Comparison of ENCODE assay signal across 13 cellular contexts in genomic region chr11:72816404-72816990, GRCh38. TPM values are rescaled to one million over a fixed set of nuclear protein-coding genes. Genes with fewer than 3 reads are reported as not detected.
DNase-seq lines count a peak whose midpoint lies in the region; ATAC-seq, FAIRE-seq and TF ChIP-seq lines count a peak whose summit lies in the region.
"Had no signal": no experiment of that assay in that cellular context is flagged by ENCODE, and none has a peak within 500 bp of the region (broad histone marks: within the 10 kb centered on the region; RNA-seq: fewer than 3 reads in every experiment).

No MANE protein-coding gene starts in this region.

- H3K9me3 ChIP-seq in H1 (ENCODE audit: insufficient read depth in 2 of 2, low read depth in 1 of 2, low read length in 1 of 2): no peaks in the 10 kb centered on the region
- H3K9me3 ChIP-seq in upper lobe of left lung: no peaks in the 10 kb centered on the region

- no peak overlapping the region for H3K27ac ChIP-seq in H1 (ENCODE audit: low read depth, low read length)
- peak overlapping the region in 3 of 4 donors; percentile 97 to 98 (median 97) for H3K27ac ChIP-seq in upper lobe of left lung

- H3K4me3 Mint-ChIP-seq in activated naive CD4-positive, alpha-beta T cell treated with anti-CD3 and anti-CD28 coated beads, Interleukin-2, amount 10 ng/mL, durations not matched to agents 7 days and 5 days: peak overlapping the region; percentile 99

- peaks cover 51% of the 10 kb centered on the region for H3K36me3 Mint-ChIP-seq in activated naive CD4-positive, alpha-beta T cell treated with anti-CD3 and anti-CD28 coated beads, Interleukin-2, amount 10 ng/mL, durations not matched to agents 7 days and 5 days

- peak overlapping the region; percentile 19; the same call in 1 of the 2 replicates for H2BK12ac ChIP-seq in H1 (ENCODE audit: low read depth, low read length)

- CTCF ChIA-PET in activated naive CD4-positive, alpha-beta T cell treated with anti-CD3 and anti-CD28 coated beads, Interleukin-2, amount 10 ng/mL, durations not matched to agents 7 days and 5 days (lab: Charles Lee): interaction anchor here (0.7 to 2.2 kb wide), 8 partner anchors 11 to 397 kb away, joined by 3 to 7 read pairs (median 4); partner anchors contain the start of gene STARD10
- CTCF ChIA-PET in H1 (lab: Charles Lee; ENCODE audit: partially characterized antibody): interaction anchor here (0.6 to 5.1 kb wide), 11 partner anchors 15 to 361 kb away, joined by 3 to 29 read pairs (median 4); no protein-coding TSS in a partner anchor

- no peak for FAIRE-seq in H1 (lab: Jason Lieb, UNC)
- FAIRE-seq: small intestine had no signal

- no peak for TF ChIP-seq CTCF in H1 (IDR thresholded peaks at IDR 0.05; ENCODE audit: control extremely low read depth in 1 of 3, insufficient read depth in 1 of 3, low read depth in 1 of 3, low read length in 3 of 3)
- no peak for TF ChIP-seq CTCF in upper lobe of left lung (IDR thresholded peaks at IDR 0.05)

- H4K20me1 ChIP-seq in H1 (replicated peaks in 1 of 2; ENCODE audit: control insufficient read depth in 1 of 2, insufficient read depth in 2 of 2, low read length in 2 of 2): peaks cover 0 to 4% of the 10 kb centered on the region in 2 experiments

- H2BK20ac ChIP-seq in H1 (ENCODE audit: low read length): no peak overlapping the region

- H3K23ac ChIP-seq in H1 (ENCODE audit: insufficient read length): no peak overlapping the region

- H3K9ac ChIP-seq in H1 (replicated peaks in 1 of 4; ENCODE audit: extremely low read depth in 1 of 4, low read depth in 3 of 4, low read length in 3 of 4): no peak overlapping the region

- TF ChIP-seq POLR2A in H1 (IDR thresholded peaks at IDR 0.05; ENCODE audit: control extremely low read depth in 1 of 2, low read depth in 2 of 2, low read length in 2 of 2) (no peak), upper lobe of left lung (IDR thresholded peaks at IDR 0.05) (no peak)

- H3K4me1 Mint-ChIP-seq in activated naive CD4-positive, alpha-beta T cell treated with anti-CD3 and anti-CD28 coated beads, Interleukin-2, amount 10 ng/mL, durations not matched to agents 7 days and 5 days: peaks cover 59% of the 10 kb centered on the region

- H3K9me3 Mint-ChIP-seq in activated naive CD4-positive, alpha-beta T cell treated with anti-CD3 and anti-CD28 coated beads, Interleukin-2, amount 10 ng/mL, durations not matched to agents 7 days and 5 days: no peaks in the 10 kb centered on the region

- H3K14ac ChIP-seq in H1 (ENCODE audit: insufficient read length): no peak overlapping the region

- H4K5ac ChIP-seq in H1 (ENCODE audit: insufficient read length, low read depth, low read length): no peak overlapping the region

- H2BK120ac ChIP-seq in H1 (replicated peaks; ENCODE audit: low read depth, low read length): no peak overlapping the region

- H2BK5ac ChIP-seq in H1 (ENCODE audit: low read depth, low read length): no peak overlapping the region

- peaks cover 0 to 2% of the 10 kb centered on the region in 2 experiments; a peak in 1 of 4 replicates for H3K79me2 ChIP-seq in H1 (ENCODE audit: control insufficient read depth in 1 of 2, insufficient read depth in 2 of 2, low read length in 2 of 2)

- H3K27me3 ChIP-seq in H1 (replicated peaks in 1 of 4; ENCODE audit: control insufficient read depth in 3 of 4, extremely low read depth in 1 of 4, insufficient read depth in 3 of 4, low read length in 3 of 4) (peaks cover 0 to 12% (median 9%) of the 10 kb centered on the region in 4 experiments; a peak in 5 of 7 replicates), upper lobe of left lung (no peaks in the 10 kb centered on the region)

- no peak overlapping the region for H2AK5ac ChIP-seq in H1 (ENCODE audit: low read depth, low read length)

- no peak overlapping the region for H4K91ac ChIP-seq in H1 (replicated peaks; ENCODE audit: insufficient read length, low read length)

- H3K27ac Mint-ChIP-seq in activated naive CD4-positive, alpha-beta T cell treated with anti-CD3 and anti-CD28 coated beads, Interleukin-2, amount 10 ng/mL, durations not matched to agents 7 days and 5 days: peak overlapping the region; percentile 99

- no peaks in the 10 kb centered on the region for H3K27me3 Mint-ChIP-seq in activated naive CD4-positive, alpha-beta T cell treated with anti-CD3 and anti-CD28 coated beads, Interleukin-2, amount 10 ng/mL, durations not matched to agents 7 days and 5 days

- no peak for DNase-seq in activated naive CD4-positive, alpha-beta T cell treated with anti-CD3 and anti-CD28 coated beads, Interleukin-2, amount 10 ng/mL, durations not matched to agents 7 days and 5 days
- DNase-seq in activated naive CD4-positive, alpha-beta T cell treated with anti-CD3 and anti-CD28 coated beads, Interleukin-2, amount 50 U/mL, for 16 hours: no peak
- DNase-seq in SK-N-DZ (ENCODE audit: low spot score) (peak; percentile 54), H1 (ENCODE audit: low read depth in 1 of 2, low spot score in 2 of 2) (no peak), upper lobe of left lung (no peak)
- DNase-seq: cerebellar nuclear complex, NCI-H1417 treated with DMSO at 0.1 percent for 48 hours had no signal

- H2AFZ ChIP-seq in H1 (ENCODE audit: low read length): no peak overlapping the region

- TF ChIP-seq EP300 in H1 (IDR thresholded peaks at IDR 0.05; ENCODE audit: borderline replicate concordance in 1 of 2, low read depth in 2 of 2, low read length in 2 of 2): no peak
- no peak for TF ChIP-seq EP300 in upper lobe of left lung (IDR thresholded peaks at IDR 0.05)

- H3K36me3 ChIP-seq in H1 (ENCODE audit: control insufficient read depth in 2 of 4, insufficient read depth in 4 of 4, low read length in 3 of 4) (no peaks in the 10 kb centered on the region), upper lobe of left lung (peaks cover 10 to 34% (median 17%) of the 10 kb centered on the region in 4 donors)

- no peak overlapping the region for H2BK15ac ChIP-seq in H1 (ENCODE audit: low read length)

- no peak overlapping the region for H3K4ac ChIP-seq in H1 (replicated peaks; ENCODE audit: insufficient read length, low read depth, low read length)

- ATAC-seq in upper lobe of left lung (ENCODE audit: low FRiP score in 2 of 2) (no peak), GM21723 (IDR thresholded peaks at IDR 0.05; ENCODE audit: unreplicated experiment) (no peak), GM18498 (IDR thresholded peaks at IDR 0.05; ENCODE audit: unreplicated experiment) (no peak), GM19328 (IDR thresholded peaks at IDR 0.05; ENCODE audit: unreplicated experiment) (no peak)
- ATAC-seq: Panc1 had no signal

- peaks cover 15% of the 10 kb centered on the region; the same call in 1 of the 2 replicates for H3K23me2 ChIP-seq in H1 (ENCODE audit: low read depth, low read length)

- no peak overlapping the region for H3K4me2 ChIP-seq in H1 (ENCODE audit: insufficient read depth in 1 of 2, low read depth in 2 of 2, low read length in 2 of 2)

- H3K4me1 ChIP-seq in H1 (replicated peaks in 1 of 4; ENCODE audit: control insufficient read depth in 3 of 4, insufficient read depth in 4 of 4, low read length in 3 of 4): peaks cover 0 to 25% (median 16%) of the 10 kb centered on the region in 4 experiments; a peak in 5 of 7 replicates
- peaks cover 35 to 53% (median 42%) of the 10 kb centered on the region in 4 donors for H3K4me1 ChIP-seq in upper lobe of left lung

- POLR2A ChIA-PET in H1 (lab: Charles Lee; ENCODE audit: partially characterized antibody): interaction anchor here (1.0 kb wide), 1 partner anchor 9 kb away, joined by 3 read pairs; no protein-coding TSS in a partner anchor

- no peak overlapping the region for H3K4me3 ChIP-seq in H1 (ENCODE audit: extremely low read depth in 1 of 4, insufficient read depth in 2 of 4, low read depth in 3 of 4, low read length in 4 of 4)
- H3K4me3 ChIP-seq in upper lobe of left lung: peak overlapping the region in 2 of 4 donors; percentile 74 to 88
- H3K4me3 ChIP-seq: lung had no signal

- 89% methylated on average over 7 of the region's 7 CpGs; no CpG with 5 or more reads in 1 of the 2 experiments for WGBS in H1 (ENCODE audit: extremely low coverage in 1 of 2, insufficient coverage in 1 of 2, insufficient read length in 1 of 2, insufficient replicate concordance in 2 of 2, low coverage in 1 of 2, low lambda C conversion rate in 2 of 2, missing lambda C conversion rate in 1 of 2), 2 experiments
- 60 to 68% methylated on average over 1 to 7 of the region's 7 CpGs for WGBS in upper lobe of left lung, 2 donors

- no peak for TF ChIP-seq RAD21 in H1 (IDR thresholded peaks at IDR 0.05 in 1 of 2, conservative IDR thresholded peaks at IDR 0.05 in 1 of 2; ENCODE audit: low read depth in 2 of 2, low read length in 2 of 2)

- no peak overlapping the region for H4K8ac ChIP-seq in H1 (ENCODE audit: extremely low read depth, insufficient read depth, low read length)

- no peak overlapping the region for H3K18ac ChIP-seq in H1 (ENCODE audit: extremely low read depth, low read length)

- H3K79me1 ChIP-seq in H1 (ENCODE audit: low read depth, low read length): no peaks in the 10 kb centered on the region

- H3K56ac ChIP-seq in H1 (replicated peaks; ENCODE audit: insufficient read length, low read depth, low read length): no peak overlapping the region

RNA-seq across cellular contexts. Expression of gene ATG16L2, which starts 2.3 kb away (rescaled TPM):
- 21.2 TPM in 2 replicates for polyA plus RNA-seq in SK-N-DZ (2014; cell fraction: cytosol; rRNA removed)
- 161 and 209 TPM in 2 replicates for polyA plus RNA-seq in SK-N-DZ (2014; cell fraction: nucleus; rRNA removed)
- total RNA-seq in H1 (2021; fragmentation: NEBNext Ultra II Directional; extraction: Animal tissue kit (Norgen Biotek cat#: 25700)): 11.0 and 11.7 TPM in 2 replicates
- 18.5 and 23.4 TPM in 2 replicates for polyA plus RNA-seq in H1 (2011; rRNA removed)
- polyA plus RNA-seq in H1 (2011; cell fraction: cytosol; rRNA removed): 26.6 TPM
- polyA plus RNA-seq in H1 (2011; cell fraction: nucleus; rRNA removed): 154 TPM
- 11.4 to 21.9 TPM (median 16.3 TPM) in 4 replicates for polyA plus RNA-seq in H1 (2012, experiment 1 of 2)
- polyA plus RNA-seq in H1 (2012, experiment 2 of 2): 6.5 TPM
- polyA plus RNA-seq in H1 (2013, experiment 1 of 2): 7.1 TPM
- 6.3 TPM for polyA plus RNA-seq in H1 (2013, experiment 2 of 2)
- polyA minus RNA-seq in H1 (2011; rRNA and poly(A)+ RNA removed): 15.4 and 15.5 TPM in 2 replicates
- polyA minus RNA-seq in H1 (2011; cell fraction: cytosol; rRNA and poly(A)+ RNA removed): 7.7 TPM
- polyA minus RNA-seq in H1 (2011; cell fraction: nucleus; rRNA and poly(A)+ RNA removed): 34.3 TPM
- total RNA-seq in upper lobe of left lung: 100 to 1,000 TPM in 3 of 6 donors, 10 to 100 TPM in 3; 39.5 to 354 (median 86.4) TPM

RNA-seq across cellular contexts. Expression of gene STARD10, which starts 22.6 kb away (rescaled TPM):
- 30.0 and 37.8 TPM in 2 replicates for polyA plus RNA-seq in SK-N-DZ (2014; cell fraction: cytosol; rRNA removed)
- 20.7 and 34.3 TPM in 2 replicates for polyA plus RNA-seq in SK-N-DZ (2014; cell fraction: nucleus; rRNA removed)
- 23.7 and 25.3 TPM in 2 replicates for total RNA-seq in H1 (2021; fragmentation: NEBNext Ultra II Directional; extraction: Animal tissue kit (Norgen Biotek cat#: 25700))
- 35.7 and 57.1 TPM in 2 replicates for polyA plus RNA-seq in H1 (2011; rRNA removed)
- 41.5 TPM for polyA plus RNA-seq in H1 (2011; cell fraction: cytosol; rRNA removed)
- 74.6 TPM for polyA plus RNA-seq in H1 (2011; cell fraction: nucleus; rRNA removed)
- 26.5 to 39.2 TPM (median 33.0 TPM) in 4 replicates for polyA plus RNA-seq in H1 (2012, experiment 1 of 2)
- polyA plus RNA-seq in H1 (2012, experiment 2 of 2): 26.5 TPM
- 16.4 TPM for polyA plus RNA-seq in H1 (2013, experiment 1 of 2)
- 14.7 TPM for polyA plus RNA-seq in H1 (2013, experiment 2 of 2)
- 31.9 and 36.2 TPM in 2 replicates for polyA minus RNA-seq in H1 (2011; rRNA and poly(A)+ RNA removed)
- 19.2 TPM for polyA minus RNA-seq in H1 (2011; cell fraction: cytosol; rRNA and poly(A)+ RNA removed)
- polyA minus RNA-seq in H1 (2011; cell fraction: nucleus; rRNA and poly(A)+ RNA removed): 19.1 TPM
- 100 to 1,000 TPM in 5 of 6 donors, 10 to 100 TPM in 1; 93.2 to 227 (median 151) TPM for total RNA-seq in upper lobe of left lung
